8 cellular contexts compared by ENCODE assay signal in the genomic region with DNA sequence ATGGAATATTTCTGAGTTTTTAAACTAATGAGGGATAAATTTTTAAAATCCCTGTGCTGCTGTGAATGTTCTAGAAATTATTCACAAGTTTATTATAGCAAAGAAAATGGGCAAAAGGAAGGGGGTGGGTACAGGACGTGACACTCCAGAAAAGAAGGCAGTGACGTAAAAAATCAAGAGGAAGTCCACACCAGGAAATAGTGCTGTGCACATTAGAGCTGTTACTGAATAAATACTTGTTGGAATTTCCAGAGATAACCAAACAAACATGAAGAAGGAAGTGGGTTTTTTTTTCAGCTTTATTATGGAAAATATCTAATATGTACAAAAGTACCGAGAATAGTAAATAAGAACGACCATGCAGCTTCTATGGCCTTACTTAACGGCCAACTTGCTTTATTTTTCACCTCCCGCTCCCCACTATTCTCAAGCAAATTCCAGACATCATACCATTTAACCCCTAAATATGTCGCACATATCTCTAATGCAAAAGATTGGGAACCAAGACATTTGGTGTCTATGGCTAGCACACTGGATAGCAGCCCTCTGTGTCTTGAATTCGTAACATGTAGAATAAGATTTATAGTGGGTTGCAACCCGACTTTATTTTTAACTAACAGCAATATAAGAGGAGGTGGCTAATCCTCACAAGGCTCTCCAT. TPM values are rescaled to one million over a fixed set of nuclear protein-coding genes. Genes with fewer than 3 reads are reported as not detected.
DNase-seq lines count a peak whose midpoint lies in the region; ATAC-seq and TF ChIP-seq lines count a peak whose summit lies in the region.

No MANE protein-coding gene starts in this region.

- H3K27me3 ChIP-seq in lung (ENCODE audit: control insufficient read depth, insufficient read depth), result no peaks in the 10 kb centered on the region
- no peaks in the 10 kb centered on the region for H3K27me3 ChIP-seq in thyroid gland

- intact Hi-C loops in thyroid gland (cut with DNase I), result loop anchor here (2.0 kb wide), 1 partner anchor 35 kb away; a partner anchor contains a TSS

- no peaks in the 10 kb centered on the region for H3K9me3 ChIP-seq in lung (ENCODE audit: control insufficient read depth in 2 of 2, insufficient read depth in 1 of 2, low read length in 1 of 2)
- H3K9me3 ChIP-seq in thyroid gland, result no peaks in the 10 kb centered on the region

- TF ChIP-seq CTCF in RWPE1 (conservative IDR thresholded peaks at IDR 0.05; ENCODE audit: low read depth), result no peak
- TF ChIP-seq CTCF in coronary artery (IDR thresholded peaks at IDR 0.05), result no peak
- no peak for TF ChIP-seq CTCF in lung (IDR thresholded peaks at IDR 0.05; ENCODE audit: control extremely low read depth, extremely low read depth)
- no peak for TF ChIP-seq CTCF in thyroid gland (IDR thresholded peaks at IDR 0.05)

- H3K4me1 ChIP-seq in lung (ENCODE audit: control insufficient read depth in 2 of 2, insufficient read depth in 2 of 2, low read length in 2 of 2) (peaks cover 0 to 21% of the 10 kb centered on the region in 2 donors), thyroid gland (peaks cover 29 to 33% of the 10 kb centered on the region in 2 donors)

- 0 to 1% methylated on average over 9 of the region's 9 CpGs for WGBS in lung, 2 donors
- WGBS in thyroid gland, 2 donors, result 5% methylated on average over 9 of the region's 9 CpGs

- peak; percentile 22 for ATAC-seq in GM18861 (IDR thresholded peaks at IDR 0.05; ENCODE audit: unreplicated experiment)
- ATAC-seq in HG03571 (IDR thresholded peaks at IDR 0.05; ENCODE audit: unreplicated experiment), result peak; percentile 6
- ATAC-seq in lung (ENCODE audit: insufficient read depth, low FRiP score), result peak; percentile 29

- H3K27ac ChIP-seq in RWPE1 (peak overlapping the region; percentile 87), coronary artery (peak overlapping the region; percentile 94 to 95), lung (ENCODE audit: low read depth in 1 of 2, low read length in 1 of 2) (peak overlapping the region; percentile 90 to 94), thyroid gland (peak overlapping the region; percentile 93 to 98 (median 97))

- TF ChIP-seq POLR2A in thyroid gland (IDR thresholded peaks at IDR 0.05), result no peak

- DNase-seq in AG20443 (ENCODE audit: low spot score) (peak; percentile 66), RWPE1 (ENCODE audit: low spot score) (peak; percentile 38), coronary artery (ENCODE audit: low spot score) (no peak), lung (ENCODE audit: low spot score) (no peak), thyroid gland (no peak), OCI-M2 (lab: John Stamatoyannopoulos, UW; ENCODE audit: unreplicated experiment) (no peak)

- POLR2A ChIA-PET in RWPE1 (lab: Yijun Ruan, JAX; ENCODE audit: low non-redundant PET), result interaction anchor here (0.5 to 2.0 kb wide), 2 partner anchors 35 to 327 kb away, joined by 6 to 7 read pairs; a partner anchor contains a TSS

- CTCF ChIA-PET in RWPE1 (lab: Yijun Ruan, JAX), result interaction anchor here (0.6 kb wide), 1 partner anchor 510 kb away, joined by 3 read pairs; no protein-coding TSS in a partner anchor

- no peaks in the 10 kb centered on the region for H3K36me3 ChIP-seq in lung (ENCODE audit: control insufficient read depth in 2 of 2, insufficient read depth in 2 of 2, low read length in 2 of 2)
- H3K36me3 ChIP-seq in thyroid gland, result no peaks in the 10 kb centered on the region

- H3K4me3 ChIP-seq in coronary artery (peak overlapping the region; percentile 85), lung (peak overlapping the region; percentile 57), thyroid gland (replicated peaks in 1 of 3) (peak overlapping the region in 2 of 3 donors; percentile 65 to 91)

RNA-seq across cellular contexts. Expression of a gene that starts 0.6 kb away (rescaled TPM):
- total RNA-seq in lung (100 to 1,000 TPM; 130 to 133 TPM), thyroid gland (100 to 1,000 TPM; 103 to 114 (median 108) TPM)
- 100 to 1,000 TPM; 154 to 355 TPM for polyA plus RNA-seq in lung

RNA-seq across cellular contexts. Expression of a gene that starts 34.7 kb away (rescaled TPM):
- total RNA-seq in lung (100 to 1,000 TPM in 1 of 2 donors, 10 to 100 TPM in 1; 52.0 to 108 TPM), thyroid gland (100 to 1,000 TPM in 2 of 4 donors, 10 to 100 TPM in 2; 74.6 to 155 (median 109) TPM)
- polyA plus RNA-seq in lung, result 10 to 100 TPM; 10.2 to 48.0 TPM

Comparison
In these comparisons a context has a peak if more than half of its experiments do, and no peak if none do; other contexts are left out.
1. DNase-seq: peak in AG20443 (single experiment) and RWPE1 (single experiment); none in coronary artery (single experiment), lung (single experiment), thyroid gland (0 of 2) and OCI-M2 (single experiment).
2. Peak in every context shown above with its lines, with median percentiles within 50 percentile points of each other: ATAC-seq, H3K27ac ChIP-seq and H3K4me3 ChIP-seq.